In the genomic region with DNA sequence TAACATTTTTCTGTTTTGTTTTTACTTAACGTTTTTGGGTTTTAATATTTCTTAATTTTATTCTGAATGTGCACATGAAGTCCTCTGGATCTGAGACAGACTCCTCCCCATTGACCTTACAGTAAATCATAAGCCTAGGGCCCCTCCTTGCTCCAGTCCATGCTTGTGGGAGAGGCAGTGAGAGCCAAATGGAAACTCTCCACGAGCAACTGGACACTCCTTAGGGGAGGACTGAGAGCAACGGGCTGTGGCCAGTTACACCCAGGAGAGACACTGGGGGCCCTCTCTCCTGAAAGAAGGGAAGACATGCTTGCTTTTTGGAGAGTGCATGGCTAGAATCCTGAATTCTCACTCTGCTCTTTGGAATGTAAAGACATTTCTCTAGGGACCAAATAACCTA, we compare ENCODE assay signal across 16 cellular contexts. TPM values are rescaled to one million over a fixed set of nuclear protein-coding genes. Genes with fewer than 3 reads are reported as not detected.
DNase-seq lines count a peak whose midpoint lies in the region; ATAC-seq, FAIRE-seq and TF ChIP-seq lines count a peak whose summit lies in the region.
"Had no signal": no experiment of that assay in that cellular context is flagged by ENCODE, and none has a peak within 500 bp of the region (broad histone marks: within the 10 kb centered on the region; RNA-seq: fewer than 3 reads in every experiment).

No MANE protein-coding gene starts in this region.

- DNase-seq in HepG2 (ENCODE audit: low spot score) (no peak), myocyte (ENCODE audit: low read depth) (peak; percentile 73), aorta (no peak), small intestine (no peak), NCI-H524 treated with DMSO at 0.1 percent for 48 hours (lab: John Stamatoyannopoulos, UW) (no peak)
- DNase-seq: activated B cell treated with CpG ODN at 0.5 μM for 24 hours; activated T-cell treated with anti-CD3 and anti-CD28 coated beads, Interleukin-2, amount 50 U/mL, for 4 hours; DMS153; naive thymus-derived CD4-positive, alpha-beta T cell; NCI-H1436; SJCRH30 had no signal

- H3K4me1 ChIP-seq in liver (ENCODE audit: control insufficient read depth in 4 of 4, insufficient read depth in 4 of 4, low read length in 3 of 4) (no peaks in the 10 kb centered on the region), HepG2 (ENCODE audit: insufficient read depth, low read length) (no peaks in the 10 kb centered on the region), gastroesophageal sphincter (peaks cover 0 to 27% (median 6%) of the 10 kb centered on the region in 3 donors), aorta (ENCODE audit: control insufficient read depth in 1 of 2, insufficient read depth in 2 of 2, low read length in 2 of 2) (no peaks in the 10 kb centered on the region), small intestine (ENCODE audit: control insufficient read depth in 2 of 2, insufficient read depth in 1 of 2, low read depth in 1 of 2, low read length in 1 of 2) (no peaks in the 10 kb centered on the region)
- H3K4me1 ChIP-seq: ascending aorta had no signal

- CTCF ChIA-PET in HepG2 (lab: Yijun Ruan, JAX; ENCODE audit: low intra/inter-chr PET ratio, low total read pairs) = no interaction called here

- POLR2A ChIA-PET in HepG2 (lab: Yijun Ruan, JAX) = no interaction called here

- H3K27ac ChIP-seq in liver (ENCODE audit: low read depth in 1 of 2, low read length in 2 of 2) (no peak overlapping the region), HepG2 (ENCODE audit: extremely low read length, insufficient read depth, low read length) (no peak overlapping the region), gastroesophageal sphincter (no peak overlapping the region), aorta (ENCODE audit: low read depth in 1 of 2, low read length in 2 of 2) (no peak overlapping the region), small intestine (ENCODE audit: low read depth in 1 of 2, low read length in 1 of 2) (no peak overlapping the region)
- H3K27ac ChIP-seq: ascending aorta, SJCRH30 had no signal

- H3K4me3 ChIP-seq in liver (ENCODE audit: low read depth in 1 of 3, low read length in 3 of 3) (no peak overlapping the region), HepG2 (replicated peaks in 1 of 3; ENCODE audit: insufficient read depth in 1 of 3, low read depth in 2 of 3, low read length in 3 of 3) (no peak overlapping the region), gastroesophageal sphincter (no peak overlapping the region), aorta (ENCODE audit: low read length in 2 of 2) (no peak overlapping the region), small intestine (ENCODE audit: low read depth in 1 of 2, low read length in 2 of 2) (no peak overlapping the region)
- H3K4me3 ChIP-seq: ascending aorta, GM12878, SJCRH30 had no signal

- FAIRE-seq in HepG2 (lab: Jason Lieb, UNC) (no peak), small intestine (lab: Jason Lieb, UNC) (no peak)
- FAIRE-seq: GM12878 had no signal

- no TSS peak for BruUV-seq in HepG2 (replicated peaks; lab: Mats Ljungman, UMichigan)

- no peak overlapping the region for H2AFZ ChIP-seq in HepG2 (ENCODE audit: low read length)

- H3K79me2 ChIP-seq in HepG2 (ENCODE audit: insufficient read depth, low read length) = no peaks in the 10 kb centered on the region

- ATAC-seq in HepG2 (no peak), gastroesophageal sphincter (peak; percentile 84), aorta (ENCODE audit: low FRiP score) (peak; percentile 80), HG03139 (IDR thresholded peaks at IDR 0.05; ENCODE audit: unreplicated experiment) (no peak)
- ATAC-seq: activated T-cell treated with anti-CD3 and anti-CD28 coated beads, Interleukin-2, amount 50 U/mL, for 4 hours; GM12878; naive thymus-derived CD4-positive, alpha-beta T cell had no signal

- H3K27me3 ChIP-seq in liver (ENCODE audit: control insufficient read depth in 4 of 4, insufficient read depth in 4 of 4, low read length in 3 of 4) = no peaks in the 10 kb centered on the region
- H3K27me3 ChIP-seq in HepG2 (ENCODE audit: control insufficient read depth in 1 of 2, insufficient read depth in 2 of 2, low read length in 2 of 2) = peaks cover 0 to 23% of the 10 kb centered on the region in 2 experiments; a peak in 2 of 5 replicates
- H3K27me3 ChIP-seq in gastroesophageal sphincter = no peaks in the 10 kb centered on the region
- H3K27me3 ChIP-seq in aorta (ENCODE audit: control insufficient read depth in 1 of 2, insufficient read depth in 2 of 2, low read length in 1 of 2) = no peaks in the 10 kb centered on the region
- no peaks in the 10 kb centered on the region for H3K27me3 ChIP-seq in small intestine (ENCODE audit: control insufficient read depth in 2 of 2, insufficient read depth in 2 of 2, low read length in 2 of 2)
- H3K27me3 ChIP-seq: ascending aorta, SJCRH30 had no signal

- no peak overlapping the region for H3K4me2 ChIP-seq in HepG2 (ENCODE audit: low read depth, low read length)

- no peak for TF ChIP-seq RAD21 in liver (IDR thresholded peaks at IDR 0.05)
- no peak for TF ChIP-seq RAD21 in HepG2 (CRISPR knock-in tag; IDR thresholded peaks at IDR 0.05)

- intact Hi-C loops in HepG2 (cut with micrococcal nuclease; ENCODE audit: unreplicated experiment) (no loop called here), aorta (cut with DNase I) (no loop called here)

- H4K20me1 ChIP-seq in HepG2 (ENCODE audit: insufficient read depth, low read length) = no peaks in the 10 kb centered on the region

- H3K9ac ChIP-seq in liver (ENCODE audit: low read depth in 1 of 2, low read length in 2 of 2) = no peak overlapping the region
- no peak overlapping the region for H3K9ac ChIP-seq in HepG2 (ENCODE audit: insufficient read depth, low read depth, low read length)

- no peaks in the 10 kb centered on the region for H3K36me3 ChIP-seq in liver (ENCODE audit: control insufficient read depth in 4 of 4, insufficient read depth in 3 of 4, low read depth in 1 of 4, low read length in 3 of 4)
- H3K36me3 ChIP-seq in HepG2 (replicated peaks in 1 of 2; ENCODE audit: control insufficient read depth in 1 of 2, insufficient read depth in 2 of 2, low read length in 2 of 2) = no peaks in the 10 kb centered on the region
- H3K36me3 ChIP-seq in gastroesophageal sphincter = no peaks in the 10 kb centered on the region
- no peaks in the 10 kb centered on the region for H3K36me3 ChIP-seq in aorta (ENCODE audit: control insufficient read depth in 1 of 2, insufficient read depth in 2 of 2, low read length in 1 of 2)
- H3K36me3 ChIP-seq in small intestine (ENCODE audit: control insufficient read depth in 2 of 2, insufficient read depth in 2 of 2, low read length in 2 of 2) = no peaks in the 10 kb centered on the region
- H3K36me3 ChIP-seq: ascending aorta, SJCRH30 had no signal

- no peak for TF ChIP-seq EP300 in HepG2 (IDR thresholded peaks at IDR 0.05; ENCODE audit: low read depth in 2 of 2, low read length in 2 of 2)
- TF ChIP-seq EP300 in HepG2 (CRISPR knock-in tag; IDR thresholded peaks at IDR 0.05; ENCODE audit: borderline replicate concordance) = no peak
- TF ChIP-seq EP300 in gastroesophageal sphincter (IDR thresholded peaks at IDR 0.05) = no peak

- 48% methylated on average over 3 of the region's 3 CpGs for WGBS in liver
- 1% methylated on average over 3 of the region's 3 CpGs for WGBS in HepG2 (ENCODE audit: low lambda C conversion rate)
- WGBS in gastroesophageal sphincter (ENCODE audit: low coverage in 1 of 2), 2 donors = 22 to 60% methylated on average over 1 to 3 of the region's 3 CpGs
- WGBS in aorta, 2 donors = 48 to 62% methylated on average over 3 of the region's 3 CpGs
- WGBS in small intestine, 3 donors = 37 to 44% (median 41%) methylated on average over 3 of the region's 3 CpGs

- TF ChIP-seq CTCF in liver (IDR thresholded peaks at IDR 0.05; ENCODE audit: low read depth, low read length, missing input control) (no peak), HepG2 (CRISPR knock-in tag; IDR thresholded peaks at IDR 0.05) (no peak), gastroesophageal sphincter (IDR thresholded peaks at IDR 0.05) (no peak)

- H3K9me3 ChIP-seq in liver (ENCODE audit: control insufficient read depth in 4 of 4, low read length in 3 of 4) = peaks cover 0 to 2% (median 0%) of the 10 kb centered on the region in 4 donors
- H3K9me3 ChIP-seq in HepG2 (ENCODE audit: low read length) = peaks cover 5% of the 10 kb centered on the region
- H3K9me3 ChIP-seq in gastroesophageal sphincter = peaks cover 0 to 5% (median 0%) of the 10 kb centered on the region in 3 donors
- H3K9me3 ChIP-seq in aorta (ENCODE audit: control insufficient read depth, low read length) = no peaks in the 10 kb centered on the region
- no peaks in the 10 kb centered on the region for H3K9me3 ChIP-seq in small intestine (ENCODE audit: control insufficient read depth, low read depth)
- H3K9me3 ChIP-seq: ascending aorta, SJCRH30 had no signal

- TF ChIP-seq POLR2A in HepG2 (IDR thresholded peaks at IDR 0.05; ENCODE audit: insufficient read depth in 1 of 2, low read depth in 2 of 2, low read length in 2 of 2) = no peak
- TF ChIP-seq POLR2A in gastroesophageal sphincter (IDR thresholded peaks at IDR 0.05) = no peak

- in situ Hi-C loops in HepG2 (cut with HindIII; ENCODE audit: extremely low pct_ligation_motif_present, low pct_unique_long_range_greater_than_20kb) = no loop called here

RNA-seq across cellular contexts. Expression of a gene that starts 48.9 kb away (rescaled TPM):
- 10 to 100 TPM; 16.7 to 21.5 TPM for total RNA-seq in liver
- 10 to 100 TPM; 13.3 TPM for polyA plus RNA-seq in liver
- total RNA-seq in HepG2 (2016; rRNA removed; fragmentation: Illumina TruSeq; extraction: Trizol) = 0.93 and 0.98 TPM in 2 replicates
- 0.61 and 1.1 TPM in 2 replicates for total RNA-seq in HepG2 (2016; cell fraction: cytosol; rRNA removed; fragmentation: Illumina TruSeq; extraction: Trizol; ENCODE audit: low read depth)
- total RNA-seq in HepG2 (2016; cell fraction: insoluble cytoplasmic fraction; rRNA removed; fragmentation: Illumina TruSeq; extraction: Trizol) = 0.58 and 0.97 TPM in 2 replicates
- total RNA-seq in HepG2 (2016; cell fraction: membrane; rRNA removed; fragmentation: Illumina TruSeq; extraction: Trizol) = 1.2 TPM in 2 replicates
- 0.28 and 0.41 TPM in 2 replicates for total RNA-seq in HepG2 (2016; cell fraction: nucleus; rRNA removed; fragmentation: Illumina TruSeq; extraction: Trizol)
- polyA plus RNA-seq in HepG2 (2011; rRNA removed) = 0.51 and 1.2 TPM in 2 replicates
- polyA plus RNA-seq in HepG2 (2011; cell fraction: cytosol; rRNA removed) = 0.42 and 1.3 TPM in 2 replicates
- polyA plus RNA-seq in HepG2 (2011; cell fraction: nucleus; rRNA removed) = 1.2 and 2.2 TPM in 2 replicates
- polyA plus RNA-seq in HepG2 (2012) = 1.3 and 1.6 TPM in 2 replicates
- polyA plus RNA-seq in HepG2 (2016; cell fraction: cytosol; fragmentation: Illumina TruSeq; extraction: Trizol; ENCODE audit: low read depth) = 0.84 and 1.2 TPM in 2 replicates
- 1.0 and 1.9 TPM in 2 replicates for polyA plus RNA-seq in HepG2 (2016; cell fraction: insoluble cytoplasmic fraction; fragmentation: Illumina TruSeq; extraction: Trizol; ENCODE audit: low read depth)
- polyA plus RNA-seq in HepG2 (2016; cell fraction: membrane; fragmentation: Illumina TruSeq; extraction: Trizol; ENCODE audit: low read depth) = 0.97 and 1.1 TPM in 2 replicates
- polyA plus RNA-seq in HepG2 (2016; cell fraction: nucleus; fragmentation: Illumina TruSeq; extraction: Trizol; ENCODE audit: insufficient read depth, low read depth) = 0.85 and 0.91 TPM in 2 replicates
- 0.84 and 28.9 TPM in 2 replicates for polyA minus RNA-seq in HepG2 (2011; rRNA and poly(A)+ RNA removed; ENCODE audit: low replicate concordance)
- polyA minus RNA-seq in HepG2 (2011; cell fraction: cytosol; rRNA and poly(A)+ RNA removed) = 0.59 and 0.79 TPM in 2 replicates
- 0.50 and 0.90 TPM in 2 replicates for polyA minus RNA-seq in HepG2 (2011; cell fraction: nucleus; rRNA and poly(A)+ RNA removed)
- 100 to 1,000 TPM in 1 of 4 donors, 10 to 100 TPM in 3; 36.1 to 101 (median 53.9) TPM for total RNA-seq in gastroesophageal sphincter
- 3,190 and 3,208 TPM in 2 replicates for total RNA-seq in myocyte
- 771 TPM for polyA plus RNA-seq in myocyte (2012)
- 10 to 100 TPM; 22.9 to 37.9 TPM for total RNA-seq in aorta
- 10 to 100 TPM; 15.4 to 20.3 TPM for polyA plus RNA-seq in aorta
- polyA plus RNA-seq in small intestine = 10 to 100 TPM in 2 of 3 donors, 1 to 10 TPM in 1; 6.7 to 40.7 (median 16.8) TPM

Comparison
In these comparisons a context has a peak if more than half of its experiments do, and no peak if none do; other contexts are left out.
1. ATAC-seq: peak in gastroesophageal sphincter (single experiment) and aorta (single experiment); none in HepG2 (single experiment) and HG03139 (single experiment).
2. RNA of a gene that starts 48.9 kb away (total RNA-seq): 3,190 to 3,208 TPM in myocyte; 36.1 to 101 TPM in gastroesophageal sphincter, 22.9 to 37.9 TPM in aorta, 16.7 to 21.5 TPM in liver and 0.28 to 1.2 TPM in HepG2; every median in the first group is over 10 times any median in the second.